ENCODE assay signal across 13 cellular contexts in the genomic region with DNA sequence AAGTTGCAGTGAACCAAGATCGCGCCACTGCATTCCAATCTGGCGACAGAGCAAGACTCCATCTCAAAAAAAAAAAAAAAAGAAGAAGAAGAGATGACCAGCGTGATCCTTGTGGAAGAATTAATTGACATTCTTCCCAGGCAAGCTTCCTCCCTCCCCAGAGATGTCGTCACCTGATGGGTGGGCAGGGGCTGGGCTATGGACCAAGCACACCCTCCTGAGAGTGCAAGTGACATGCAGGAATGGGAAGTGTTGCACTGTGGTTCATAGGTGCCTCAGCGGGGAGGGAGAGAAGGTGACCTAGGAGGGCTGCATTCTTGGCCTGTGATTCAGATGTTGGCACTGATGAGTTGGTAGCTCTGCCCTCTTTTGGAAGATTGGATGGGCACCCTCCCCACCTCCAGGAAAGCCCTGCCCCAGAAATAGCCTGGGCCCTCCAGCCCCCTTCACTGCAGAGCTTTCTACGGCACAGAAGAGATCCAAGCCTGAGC. TPM values are rescaled to one million over a fixed set of nuclear protein-coding genes. Genes with fewer than 3 reads are reported as not detected.
DNase-seq lines count a peak whose midpoint lies in the region; ATAC-seq, FAIRE-seq and TF ChIP-seq lines count a peak whose summit lies in the region.
"Had no signal": no experiment of that assay in that cellular context is flagged by ENCODE, and none has a peak within 500 bp of the region (broad histone marks: within the 10 kb centered on the region; RNA-seq: fewer than 3 reads in every experiment).

No MANE protein-coding gene starts in this region.

- POLR2A ChIA-PET in RWPE1 (lab: Yijun Ruan, JAX; ENCODE audit: low non-redundant PET), result no interaction called here
- POLR2A ChIA-PET in activated CD4-positive, alpha-beta T cell treated with anti-CD3 and anti-CD28 coated beads, Interleukin-2, amount 10 ng/mL, durations not matched to agents 7 days and 5 days (lab: Charles Lee), result no interaction called here

- H3K36me3 ChIP-seq in osteoblast (ENCODE audit: insufficient read depth, low read length), result no peaks in the 10 kb centered on the region

- no peaks in the 10 kb centered on the region for H3K9me3 Mint-ChIP-seq in effector memory CD8-positive, alpha-beta T cell
- H3K9me3 Mint-ChIP-seq in activated CD4-positive, alpha-beta T cell treated with anti-CD3 and anti-CD28 coated beads, Interleukin-2, amount 10 ng/mL, durations not matched to agents 7 days and 5 days, result no peaks in the 10 kb centered on the region
- H3K9me3 Mint-ChIP-seq: CD4-positive, CD25-positive, alpha-beta regulatory T cell; nephron progenitor cell had no signal

- H3K4me1 ChIP-seq in osteoblast (ENCODE audit: insufficient read depth, low read length), result peaks cover 4% of the 10 kb centered on the region

- no peaks in the 10 kb centered on the region for H3K27me3 ChIP-seq in osteoblast (ENCODE audit: insufficient read depth, low read length)

- no peaks in the 10 kb centered on the region for H4K20me1 ChIP-seq in osteoblast (ENCODE audit: insufficient read depth, low read length)

- H3K36me3 Mint-ChIP-seq in effector memory CD8-positive, alpha-beta T cell (ENCODE audit: insufficient read depth), result peaks cover 8% of the 10 kb centered on the region
- H3K36me3 Mint-ChIP-seq in activated CD4-positive, alpha-beta T cell treated with anti-CD3 and anti-CD28 coated beads, Interleukin-2, amount 10 ng/mL, durations not matched to agents 7 days and 5 days (ENCODE audit: low read depth), result no peaks in the 10 kb centered on the region

- peak; percentile 82 for FAIRE-seq in H54 (lab: Jason Lieb, UNC)
- FAIRE-seq: H1 had no signal

- H3K79me2 ChIP-seq in osteoblast (ENCODE audit: insufficient read depth, low read length), result no peaks in the 10 kb centered on the region

- peak overlapping the region in 1 of 2 donors; percentile 78 for H3K27ac Mint-ChIP-seq in effector memory CD8-positive, alpha-beta T cell
- no peak overlapping the region for H3K27ac Mint-ChIP-seq in activated CD4-positive, alpha-beta T cell treated with anti-CD3 and anti-CD28 coated beads, Interleukin-2, amount 10 ng/mL, durations not matched to agents 7 days and 5 days
- H3K27ac Mint-ChIP-seq: nephron progenitor cell had no signal

- CTCF ChIA-PET in RWPE1 (lab: Yijun Ruan, JAX), result interaction anchor here (0.6 to 0.7 kb wide), 3 partner anchors 13 to 487 kb away, joined by 3 to 5 read pairs (median 3); no protein-coding TSS in a partner anchor
- CTCF ChIA-PET in activated CD4-positive, alpha-beta T cell treated with anti-CD3 and anti-CD28 coated beads, Interleukin-2, amount 10 ng/mL, durations not matched to agents 7 days and 5 days (lab: Charles Lee), result interaction anchor here (0.6 to 10.6 kb wide), 4 partner anchors 9 to 154 kb away, joined by 3 to 62 read pairs (median 5); no protein-coding TSS in a partner anchor

- H3K4me2 ChIP-seq in osteoblast (ENCODE audit: insufficient read depth, low read length), result no peak overlapping the region
- H3K4me2 ChIP-seq: KMS-11 had no signal

- no peak overlapping the region for H3K4me3 Mint-ChIP-seq in effector memory CD8-positive, alpha-beta T cell
- H3K4me3 Mint-ChIP-seq in activated CD4-positive, alpha-beta T cell treated with anti-CD3 and anti-CD28 coated beads, Interleukin-2, amount 10 ng/mL, durations not matched to agents 7 days and 5 days, result no peak overlapping the region
- H3K4me3 Mint-ChIP-seq: CD4-positive, CD25-positive, alpha-beta regulatory T cell; nephron progenitor cell had no signal

- no peak for ATAC-seq in effector memory CD8-positive, alpha-beta T cell (replicated peaks)

- no peak for TF ChIP-seq POLR2A in H54 (IDR thresholded peaks at IDR 0.05; ENCODE audit: low read depth, low read length)

- TF ChIP-seq CTCF in RWPE1 (conservative IDR thresholded peaks at IDR 0.05; ENCODE audit: low read depth) (no peak), fibroblast of the aortic adventitia (IDR thresholded peaks at IDR 0.05; ENCODE audit: insufficient read depth, low read length) (no peak), osteoblast (IDR thresholded peaks at IDR 0.05; ENCODE audit: extremely low read depth, low read depth, low read length) (no peak)

- H3K27ac ChIP-seq in RWPE1, result peak overlapping the region; percentile 86
- H3K27ac ChIP-seq in osteoblast (ENCODE audit: low read depth, low read length), result no peak overlapping the region
- H3K27ac ChIP-seq: KMS-11 had no signal

- H3K4me1 Mint-ChIP-seq in effector memory CD8-positive, alpha-beta T cell (ENCODE audit: low read depth in 2 of 2), result no peaks in the 10 kb centered on the region
- no peaks in the 10 kb centered on the region for H3K4me1 Mint-ChIP-seq in activated CD4-positive, alpha-beta T cell treated with anti-CD3 and anti-CD28 coated beads, Interleukin-2, amount 10 ng/mL, durations not matched to agents 7 days and 5 days

- no peak overlapping the region for H2AFZ ChIP-seq in osteoblast (ENCODE audit: low read length)

- no peaks in the 10 kb centered on the region for H3K27me3 Mint-ChIP-seq in effector memory CD8-positive, alpha-beta T cell
- no peaks in the 10 kb centered on the region for H3K27me3 Mint-ChIP-seq in activated CD4-positive, alpha-beta T cell treated with anti-CD3 and anti-CD28 coated beads, Interleukin-2, amount 10 ng/mL, durations not matched to agents 7 days and 5 days
- H3K27me3 Mint-ChIP-seq: CD4-positive, CD25-positive, alpha-beta regulatory T cell had no signal

- no peaks in the 10 kb centered on the region for H3K9me3 ChIP-seq in osteoblast (ENCODE audit: low read depth, low read length)

- H3K4me3 ChIP-seq in fibroblast of the aortic adventitia (ENCODE audit: low read depth, low read length), result no peak overlapping the region
- no peak overlapping the region for H3K4me3 ChIP-seq in osteoblast (ENCODE audit: insufficient read depth, low read length)

- peak; percentile 72 for DNase-seq in H54 (ENCODE audit: insufficient read length, low spot score)
- peak; percentile 75 for DNase-seq in RWPE1 (ENCODE audit: low spot score)
- DNase-seq in fibroblast of the aortic adventitia (ENCODE audit: low read depth), result peak; percentile 22
- DNase-seq in osteoblast (ENCODE audit: insufficient read length, low spot score, missing footprints), result peak; percentile 55
- DNase-seq in effector memory CD8-positive, alpha-beta T cell, result no peak
- no peak for DNase-seq in activated CD4-positive, alpha-beta T cell treated with anti-CD3 and anti-CD28 coated beads, Interleukin-2, amount 10 ng/mL, durations not matched to agents 7 days and 5 days
- no peak for DNase-seq in cerebellum (ENCODE audit: low spot score)
- no peak for DNase-seq in C1 segment of cervical spinal cord (lab: John Stamatoyannopoulos, UW)
- DNase-seq: CD4-positive, CD25-positive, alpha-beta regulatory T cell; nephron progenitor cell; RPMI8226 had no signal

RNA-seq across cellular contexts. Expression of gene TAF8, which starts 37.8 kb away (rescaled TPM):
- total RNA-seq in fibroblast of the aortic adventitia (ENCODE audit: low replicate concordance) (10.5 and 11.9 TPM in 2 replicates), osteoblast (16.3 and 16.5 TPM in 2 replicates), cerebellum (14.9 TPM)
- total RNA-seq in activated CD4-positive, alpha-beta T cell treated with anti-CD3 and anti-CD28 coated beads, Interleukin-2, amount 10 ng/mL, durations not matched to agents 7 days and 5 days, result 10 to 100 TPM; 53.2 to 60.2 TPM

RNA-seq across cellular contexts. Expression of gene C6orf132, which starts 54.3 kb away (rescaled TPM):
- 0.63 and 1.4 TPM in 2 replicates for total RNA-seq in fibroblast of the aortic adventitia (ENCODE audit: low replicate concordance)
- total RNA-seq in osteoblast, result 2.9 TPM in 2 replicates
- total RNA-seq in activated CD4-positive, alpha-beta T cell treated with anti-CD3 and anti-CD28 coated beads, Interleukin-2, amount 10 ng/mL, durations not matched to agents 7 days and 5 days, result under 1 TPM in 1 of 2 experiments, not detected in 1; 0.02 TPM
- total RNA-seq in cerebellum, result not detected
- total RNA-seq: CD4-positive, CD25-positive, alpha-beta regulatory T cell had no signal

Comparison
In these comparisons a context has a peak if more than half of its experiments do, and no peak if none do; other contexts are left out.
1. DNase-seq: peak in H54 (single experiment), RWPE1 (single experiment), fibroblast of the aortic adventitia (single experiment) and osteoblast (single experiment); none in effector memory CD8-positive, alpha-beta T cell (0 of 3), activated CD4-positive, alpha-beta T cell treated with anti-CD3 and anti-CD28 coated beads, Interleukin-2, amount 10 ng/mL, durations not matched to agents 7 days and 5 days (single experiment), cerebellum (single experiment) and C1 segment of cervical spinal cord (0 of 14).